10 cellular contexts compared by ENCODE assay signal in genomic region chr1:150720098-150720497, GRCh38. TPM values are rescaled to one million over a fixed set of nuclear protein-coding genes. Genes with fewer than 3 reads are reported as not detected.
"Had no signal": no experiment of that assay in that cellular context is flagged by ENCODE, and none has a peak within 500 bp of the region (broad histone marks: within the 10 kb centered on the region; RNA-seq: fewer than 3 reads in every experiment).

No MANE protein-coding gene starts in this region.

- H3K4me3 ChIP-seq: HAP-1 had no signal

- H3K9me3 ChIP-seq: HAP-1 had no signal

- H3K4me1 ChIP-seq: HAP-1 had no signal

- ATAC-seq: HCT116, HepG2 had no signal

- H3K4me1 Mint-ChIP-seq: IgD-negative memory B cell had no signal

- H3K27me3 Mint-ChIP-seq: IgD-negative memory B cell had no signal

- H3K36me3 ChIP-seq: HAP-1 had no signal

- H3K9me3 Mint-ChIP-seq: IgD-negative memory B cell had no signal

- H3K4me3 Mint-ChIP-seq: IgD-negative memory B cell had no signal

- DNase-seq: GOT3, H7, KG1 had no signal

- H3K27ac ChIP-seq: HL-60 had no signal

RNA-seq across cellular contexts. Expression of gene HORMAD1, which starts 0.6 kb away (rescaled TPM):
- total RNA-seq: H4, H7, HepG2, HT1080 had no signal
- polyA plus RNA-seq: HepG2 had no signal

RNA-seq across cellular contexts. Expression of gene CTSS, which starts 45.5 kb away (rescaled TPM):
- total RNA-seq: H7 had no signal
